In the genomic region with DNA sequence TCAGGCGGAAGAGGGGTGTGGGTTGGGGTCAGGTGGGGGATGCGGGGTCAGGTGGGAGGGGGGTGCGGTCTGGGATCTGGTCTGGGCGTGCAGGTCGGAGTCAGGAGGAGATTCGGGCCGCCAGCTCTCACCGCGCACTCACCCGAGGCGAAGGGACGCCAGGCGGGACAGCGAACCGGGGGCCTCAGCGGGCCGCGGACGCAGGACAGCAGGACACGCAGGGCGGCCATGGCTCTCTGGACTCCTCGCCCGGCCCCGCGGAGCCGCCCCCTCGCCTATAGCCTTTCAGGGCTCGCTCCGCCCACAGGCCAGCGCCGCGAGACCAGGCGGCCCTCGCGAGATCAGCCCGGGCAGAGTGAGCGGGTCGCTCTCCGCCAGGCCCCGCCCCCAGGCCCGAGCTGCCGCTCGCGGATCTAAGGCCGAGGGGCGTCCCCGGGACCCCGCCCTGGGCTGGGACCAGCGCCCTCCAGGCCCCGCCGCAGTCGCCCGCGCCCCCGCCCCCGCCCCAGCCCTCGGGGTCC, we compare ENCODE assay signal across 8 cellular contexts.
A peak's percentile ranks its signal among the peaks of the same experiment; 100 is the strongest.
DNase-seq lines count a peak whose midpoint lies in the region; ATAC-seq, FAIRE-seq and TF ChIP-seq lines count a peak whose summit lies in the region.

Gene ECHS1, minus strand, starts transcription at position 251 of the 521 bp plus-strand sequence. Its CDS starts 21 bp downstream, at position 230.

- no peak for TF ChIP-seq CTCF in choroid plexus epithelial cell (conservative IDR thresholded peaks at IDR 0.05; ENCODE audit: low read depth, low read length)

- FAIRE-seq in GM19239 (lab: Jason Lieb, UNC) = peak; percentile 95

- DNase-seq in AML-193 (lab: John Stamatoyannopoulos, UW) = peak; percentile 77 to 88
- peak; percentile 100 for DNase-seq in GM19239 (ENCODE audit: insufficient read length, low spot score)
- peak; percentile 92 for DNase-seq in NCI-H510A treated with DMSO at 0.1 percent for 48 hours (lab: John Stamatoyannopoulos, UW)
- DNase-seq in activated CD4-positive, alpha-beta T cell treated with anti-CD3 and anti-CD28 coated beads for 4 hours = peak; percentile 91 to 94
- DNase-seq in choroid plexus epithelial cell (ENCODE audit: low read depth) = peak; percentile 91
- DNase-seq in stimulated activated CD4-positive, alpha-beta T cell treated with anti-CD3 and anti-CD28 coated beads, Interleukin-1b, Interleukin-23, amount 100 ng/mL, for 24 hours (ENCODE audit: low read depth in 4 of 4, low spot score in 1 of 4) = peak; percentile 86 to 96 (median 88)

- H3K4me3 ChIP-seq in choroid plexus epithelial cell (ENCODE audit: low read depth, low read length) = peak within 1 kb of the TSS; percentile 92

- no peaks in the 10 kb centered on the region for H3K27me3 ChIP-seq in layer of hippocampus (ENCODE audit: control insufficient read depth, insufficient read depth, low read length)

- peak; percentile 90 for ATAC-seq in HG03442 (IDR thresholded peaks at IDR 0.05; ENCODE audit: unreplicated experiment)

- H3K27ac ChIP-seq in layer of hippocampus (ENCODE audit: low read depth, low read length) = peak within 1 kb of the TSS; percentile 86

Comparison
In these comparisons a context has a peak if more than half of its experiments do, and no peak if none do; other contexts are left out.
1. Peak in every context shown above with its lines: DNase-seq, ATAC-seq, H3K4me3 ChIP-seq and H3K27ac ChIP-seq.